Comparison of ENCODE assay signal across 8 cellular contexts in the genomic region with DNA sequence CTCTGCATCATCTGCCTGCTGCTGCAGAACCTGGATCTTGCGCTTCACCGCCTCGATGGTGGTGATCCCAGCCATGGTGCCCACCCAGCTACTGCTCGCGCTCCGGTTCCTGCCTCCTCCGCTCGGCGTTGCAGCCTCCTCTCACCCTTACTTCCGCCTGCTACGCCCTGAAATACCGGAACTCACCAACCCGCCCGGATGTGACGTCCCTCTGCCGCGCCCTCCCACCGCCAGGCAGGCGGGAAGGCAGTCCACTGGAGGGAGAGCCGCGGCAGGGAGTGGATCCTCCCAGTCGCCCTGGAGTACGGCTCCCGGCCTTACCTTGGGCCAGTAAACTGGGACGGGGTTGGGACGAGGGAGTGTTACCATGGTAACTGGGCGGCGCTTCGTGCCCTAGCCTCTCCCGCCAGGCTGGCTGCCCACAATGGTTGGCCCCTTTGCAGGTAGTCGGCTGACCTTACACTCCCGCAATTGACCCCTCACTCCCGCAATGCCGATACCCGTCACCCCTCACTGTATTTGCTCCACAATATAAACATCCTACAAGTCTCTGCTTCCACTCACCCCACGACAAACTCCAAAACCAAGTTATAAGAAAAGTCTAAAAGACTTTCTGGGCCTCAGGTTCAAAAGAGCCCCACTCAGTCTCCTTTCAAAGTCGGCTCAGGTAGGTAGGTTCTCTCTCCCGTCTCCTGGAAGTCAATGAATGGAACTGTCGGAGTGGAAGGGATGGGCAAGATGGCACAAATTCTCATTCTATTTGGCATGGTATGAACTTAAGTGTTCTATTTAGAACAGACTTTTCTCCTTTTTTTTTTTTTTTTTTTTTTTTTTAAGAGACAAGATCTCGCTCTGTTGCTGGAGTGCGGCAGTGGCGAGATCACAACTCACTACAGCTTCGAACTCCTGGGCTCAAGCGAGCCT. TPM values are rescaled to one million over a fixed set of nuclear protein-coding genes. Genes with fewer than 3 reads are reported as not detected.
A peak's percentile ranks its signal among the peaks of the same experiment; 100 is the strongest.
DNase-seq lines count a peak whose midpoint lies in the region; TF ChIP-seq lines count a peak whose summit lies in the region.

No MANE protein-coding gene starts in this region.

- DNase-seq in GM04504 (ENCODE audit: low read depth) (peak; percentile 87), HFFc6 (peak; percentile 97), NCI-H1048 (lab: John Stamatoyannopoulos, UW) (peak; percentile 99), SK-N-MC (ENCODE audit: low read depth, low spot score) (no peak), globus pallidus (ENCODE audit: low spot score) (peak; percentile 93), nucleus accumbens (lab: John Stamatoyannopoulos, UW) (peak; percentile 35 to 97 (median 89)), suprapubic skin (ENCODE audit: low spot score in 2 of 2) (peak; percentile 97 to 98)

- H3K4me3 ChIP-seq in SK-N-MC (peak overlapping the region; percentile 92), suprapubic skin (peak overlapping the region; percentile 73)

- H3K27me3 ChIP-seq in suprapubic skin, result no peaks in the 10 kb centered on the region

- H3K4me1 Mint-ChIP-seq in HFFc6 (ENCODE audit: low read depth), result peaks cover 47% of the 10 kb centered on the region
- peaks cover 36% of the 10 kb centered on the region for H3K4me1 Mint-ChIP-seq in activated naive CD4-positive, alpha-beta T cell treated with anti-CD3 and anti-CD28 coated beads, Interleukin-2, amount 50 U/mL, for 24 hours

- no peaks in the 10 kb centered on the region for H3K9me3 ChIP-seq in SK-N-MC (ENCODE audit: low read depth, low read length)
- no peaks in the 10 kb centered on the region for H3K9me3 ChIP-seq in suprapubic skin

- WGBS in suprapubic skin, result 13% methylated on average over 31 of the region's 44 CpGs

- H3K36me3 Mint-ChIP-seq in HFFc6 (ENCODE audit: low read depth), result peaks cover 40% of the 10 kb centered on the region
- H3K36me3 Mint-ChIP-seq in activated naive CD4-positive, alpha-beta T cell treated with anti-CD3 and anti-CD28 coated beads, Interleukin-2, amount 50 U/mL, for 24 hours, result peaks cover 10% of the 10 kb centered on the region

- H3K36me3 ChIP-seq in SK-N-MC (ENCODE audit: insufficient read depth, low read length) (0 out of 2 replicates have a peak, but pooled peaks cover 10% of the 10 kb centered on the region), suprapubic skin (no peaks in the 10 kb centered on the region)

- no peaks in the 10 kb centered on the region; the same call in 1 of the 2 replicates for H3K9me3 Mint-ChIP-seq in HFFc6
- H3K9me3 Mint-ChIP-seq in activated naive CD4-positive, alpha-beta T cell treated with anti-CD3 and anti-CD28 coated beads, Interleukin-2, amount 50 U/mL, for 24 hours, result no peaks in the 10 kb centered on the region

- peak; percentile 50 to 97 for TF ChIP-seq POLR2A in suprapubic skin (IDR thresholded peaks at IDR 0.05)

- TF ChIP-seq EP300 in suprapubic skin (IDR thresholded peaks at IDR 0.05), result peak; percentile 16

- peaks cover 12% of the 10 kb centered on the region for H3K27me3 Mint-ChIP-seq in HFFc6 (ENCODE audit: insufficient read depth)
- no peaks in the 10 kb centered on the region for H3K27me3 Mint-ChIP-seq in activated naive CD4-positive, alpha-beta T cell treated with anti-CD3 and anti-CD28 coated beads, Interleukin-2, amount 50 U/mL, for 24 hours

- peak overlapping the region; percentile 83 for H3K27ac ChIP-seq in SK-N-MC
- H3K27ac ChIP-seq in suprapubic skin, result peak overlapping the region; percentile 87

- peak overlapping the region; percentile 97 for H3K27ac Mint-ChIP-seq in HFFc6
- peak overlapping the region; percentile 100 for H3K27ac Mint-ChIP-seq in activated naive CD4-positive, alpha-beta T cell treated with anti-CD3 and anti-CD28 coated beads, Interleukin-2, amount 50 U/mL, for 24 hours

- TF ChIP-seq CTCF in HFFc6 (IDR thresholded peaks at IDR 0.05) (no peak; the same call in 1 of the 2 replicates), suprapubic skin (IDR thresholded peaks at IDR 0.05) (no peak)

- peaks cover 45% of the 10 kb centered on the region for H3K4me1 ChIP-seq in suprapubic skin

- H3K4me3 Mint-ChIP-seq in HFFc6, result peak overlapping the region; percentile 99
- peak overlapping the region; percentile 100 for H3K4me3 Mint-ChIP-seq in activated naive CD4-positive, alpha-beta T cell treated with anti-CD3 and anti-CD28 coated beads, Interleukin-2, amount 50 U/mL, for 24 hours

- H3K9ac ChIP-seq in SK-N-MC (ENCODE audit: insufficient read length), result peak overlapping the region; percentile 91

RNA-seq across cellular contexts. Expression of gene TPM3, which starts 8.6 kb away (rescaled TPM):
- 100 to 1,000 TPM; 503 to 809 (median 701) TPM for total RNA-seq in HFFc6 (2021; fragmentation: NEBNext Ultra II Directional; extraction: Animal tissue kit (Norgen Biotek cat#: 25700))
- 100 to 1,000 TPM; 156 to 192 (median 181) TPM for total RNA-seq in suprapubic skin

RNA-seq across cellular contexts. Expression of gene CFAP141, which starts 22.8 kb away (rescaled TPM):
- total RNA-seq in HFFc6 (2021; fragmentation: NEBNext Ultra II Directional; extraction: Animal tissue kit (Norgen Biotek cat#: 25700)), result not detected
- total RNA-seq in suprapubic skin, result not detected

RNA-seq across cellular contexts. Expression of gene NUP210L, which starts 28.4 kb away (rescaled TPM):
- not detected for total RNA-seq in HFFc6 (2021; fragmentation: NEBNext Ultra II Directional; extraction: Animal tissue kit (Norgen Biotek cat#: 25700))
- total RNA-seq in suprapubic skin, result not detected

RNA-seq across cellular contexts. Expression of gene UBAP2L, which starts 37.4 kb away (rescaled TPM):
- total RNA-seq in HFFc6 (2021; fragmentation: NEBNext Ultra II Directional; extraction: Animal tissue kit (Norgen Biotek cat#: 25700)), result 100 to 1,000 TPM; 197 to 257 (median 227) TPM
- 100 to 1,000 TPM in 1 of 4 donors, 10 to 100 TPM in 3; 69.8 to 124 (median 83.0) TPM for total RNA-seq in suprapubic skin
